ENCODE assay signal across 8 cellular contexts in the genomic region with DNA sequence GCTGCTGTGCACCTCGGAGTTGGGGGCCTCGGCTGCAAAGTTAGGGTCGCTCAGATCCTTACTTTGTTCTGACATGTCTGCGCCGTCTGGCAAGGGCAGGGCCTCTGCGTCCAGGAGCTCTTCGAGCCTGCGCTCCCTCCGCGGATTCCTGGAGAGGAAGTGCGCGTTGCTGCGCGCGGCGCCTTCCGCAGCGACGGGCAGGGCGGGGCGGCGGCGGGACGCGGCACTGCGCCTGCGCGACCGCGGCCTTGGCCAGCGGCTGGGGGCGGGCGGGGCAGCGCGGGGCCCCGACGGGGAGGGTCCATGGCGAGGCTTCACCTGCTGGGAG. TPM values are rescaled to one million over a fixed set of nuclear protein-coding genes. Genes with fewer than 3 reads are reported as not detected.
A peak's percentile ranks its signal among the peaks of the same experiment; 100 is the strongest.
DNase-seq lines count a peak whose midpoint lies in the region; ATAC-seq, FAIRE-seq and TF ChIP-seq lines count a peak whose summit lies in the region.

A gene with protein sequence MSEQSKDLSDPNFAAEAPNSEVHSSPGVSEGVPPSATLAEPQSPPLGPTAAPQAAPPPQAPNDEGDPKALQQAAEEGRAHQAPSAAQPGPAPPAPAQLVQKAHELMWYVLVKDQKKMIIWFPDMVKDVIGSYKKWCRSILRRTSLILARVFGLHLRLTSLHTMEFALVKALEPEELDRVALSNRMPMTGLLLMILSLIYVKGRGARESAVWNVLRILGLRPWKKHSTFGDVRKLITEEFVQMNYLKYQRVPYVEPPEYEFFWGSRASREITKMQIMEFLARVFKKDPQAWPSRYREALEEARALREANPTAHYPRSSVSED (minus strand): TSS at position 163 of the 328 bp plus-strand sequence. CDS start 88 bp downstream, at position 75.

- peaks cover 3% of the 10 kb centered on the region for H3K36me3 Mint-ChIP-seq in type B pancreatic cell

- H2AFZ ChIP-seq in HepG2 (ENCODE audit: low read length), result no peak within 1 kb of the TSS
- H2AFZ ChIP-seq in endothelial cell of umbilical vein (ENCODE audit: low read depth, low read length), result peak within 1 kb of the TSS; percentile 56

- CTCF ChIA-PET in HepG2 (lab: Yijun Ruan, JAX; ENCODE audit: low intra/inter-chr PET ratio, low total read pairs), result no interaction called here
- CTCF ChIA-PET in endothelial cell of umbilical vein (lab: Charles Lee), result no interaction called here

- FAIRE-seq in HepG2 (lab: Jason Lieb, UNC) (no peak), endothelial cell of umbilical vein (lab: Jason Lieb, UNC) (no peak)

- TF ChIP-seq RAD21 in liver (IDR thresholded peaks at IDR 0.05), result no peak
- no peak for TF ChIP-seq RAD21 in HepG2 (CRISPR knock-in tag; IDR thresholded peaks at IDR 0.05)

- in situ Hi-C loops in HepG2 (cut with HindIII; ENCODE audit: extremely low pct_ligation_motif_present, low pct_unique_long_range_greater_than_20kb), result no loop called here

- H3K4me2 ChIP-seq in HepG2 (ENCODE audit: low read depth, low read length) (no peak within 1 kb of the TSS), endothelial cell of umbilical vein (ENCODE audit: insufficient read depth, low read length) (peak within 1 kb of the TSS; percentile 46)

- H3K27me3 ChIP-seq in liver (ENCODE audit: control insufficient read depth in 4 of 4, insufficient read depth in 4 of 4, low read length in 3 of 4) (peaks cover 0 to 2% (median 0%) of the 10 kb centered on the region in 4 donors), HepG2 (ENCODE audit: control insufficient read depth in 1 of 2, insufficient read depth in 2 of 2, low read length in 2 of 2) (no peaks in the 10 kb centered on the region), endothelial cell of umbilical vein (ENCODE audit: control insufficient read depth in 2 of 2, insufficient read depth in 2 of 2, low read length in 2 of 2) (no peaks in the 10 kb centered on the region)

- DNase-seq in HepG2 (ENCODE audit: low spot score), result no peak
- peak; percentile 3 for DNase-seq in endothelial cell of umbilical vein (ENCODE audit: low read depth, low spot score)
- DNase-seq in type B pancreatic cell (ENCODE audit: extremely low spot score, unreplicated experiment), result peak; percentile 77
- DNase-seq in activated effector memory CD4-positive, alpha-beta T cell treated with anti-CD3 and anti-CD28 coated beads, Interleukin-2, amount 50 U/mL, for 16 hours, result no peak

- peak within 1 kb of the TSS in 2 of 3 donors; percentile 21 to 37 for H3K4me3 ChIP-seq in liver (ENCODE audit: low read depth in 1 of 3, low read length in 3 of 3)
- no peak within 1 kb of the TSS for H3K4me3 ChIP-seq in HepG2 (replicated peaks in 1 of 3; ENCODE audit: insufficient read depth in 1 of 3, low read depth in 2 of 3, low read length in 3 of 3)
- H3K4me3 ChIP-seq in endothelial cell of umbilical vein (replicated peaks in 1 of 3; ENCODE audit: insufficient read depth in 1 of 3, low read depth in 1 of 3, low read length in 3 of 3), result peak within 1 kb of the TSS in 1 of 3 experiments; percentile 39
- peak within 1 kb of the TSS; percentile 48 for H3K4me3 ChIP-seq in mesodermal cell (ENCODE audit: extremely low read depth, insufficient read depth, low read length, poor library complexity, severe bottlenecking)

- H3K9me3 Mint-ChIP-seq in type B pancreatic cell, result peaks cover 6% of the 10 kb centered on the region

- H3K27ac Mint-ChIP-seq in type B pancreatic cell, result peak within 1 kb of the TSS; percentile 16

- dilution Hi-C loops in endothelial cell of umbilical vein (cut with MboI; ENCODE audit: extremely low pct_ligation_motif_present, low sequenced_read_pairs), result no loop called here

- H3K9me1 ChIP-seq in endothelial cell of umbilical vein (replicated peaks; ENCODE audit: control insufficient read depth, extremely low read depth, insufficient read depth, low read length), result no peaks in the 10 kb centered on the region

- H3K4me1 ChIP-seq in liver (ENCODE audit: control insufficient read depth in 4 of 4, insufficient read depth in 4 of 4, low read length in 3 of 4) (no peaks in the 10 kb centered on the region), HepG2 (ENCODE audit: insufficient read depth, low read length) (peaks cover 37% of the 10 kb centered on the region), endothelial cell of umbilical vein (ENCODE audit: control insufficient read depth, extremely low read depth, insufficient read depth, low read length) (no peaks in the 10 kb centered on the region), mesodermal cell (ENCODE audit: control insufficient read depth, insufficient read depth, low read length, poor library complexity, severe bottlenecking) (no peaks in the 10 kb centered on the region)

- H3K27me3 Mint-ChIP-seq in type B pancreatic cell, result no peaks in the 10 kb centered on the region

- H3K9me3 ChIP-seq in liver (ENCODE audit: control insufficient read depth in 4 of 4, low read length in 3 of 4) (no peaks in the 10 kb centered on the region), HepG2 (ENCODE audit: low read length) (no peaks in the 10 kb centered on the region), endothelial cell of umbilical vein (replicated peaks; ENCODE audit: control insufficient read depth, insufficient read depth, low read length) (no peaks in the 10 kb centered on the region), mesodermal cell (ENCODE audit: control insufficient read depth, low read length) (peaks cover 9% of the 10 kb centered on the region)

- ATAC-seq in HepG2 (no peak), GM21576 (IDR thresholded peaks at IDR 0.05; ENCODE audit: unreplicated experiment) (no peak), GM21619 (IDR thresholded peaks at IDR 0.05; ENCODE audit: unreplicated experiment) (no peak)

- H3K9ac ChIP-seq in liver (ENCODE audit: low read depth in 1 of 2, low read length in 2 of 2), result no peak within 1 kb of the TSS
- no peak within 1 kb of the TSS for H3K9ac ChIP-seq in HepG2 (ENCODE audit: insufficient read depth, low read depth, low read length)
- no peak within 1 kb of the TSS for H3K9ac ChIP-seq in endothelial cell of umbilical vein (replicated peaks; ENCODE audit: extremely low read depth, insufficient read depth, low read length)

- BruUV-seq in HepG2 (replicated peaks; lab: Mats Ljungman, UMichigan), result no TSS peak
- BruUV-seq in endothelial cell of umbilical vein (replicated peaks; lab: Mats Ljungman, UMichigan), result no TSS peak

- POLR2A ChIA-PET in HepG2 (lab: Yijun Ruan, JAX) (no interaction called here), endothelial cell of umbilical vein (lab: Charles Lee) (no interaction called here)

- H3K27ac ChIP-seq in liver (ENCODE audit: low read depth in 1 of 2, low read length in 2 of 2) (no peak within 1 kb of the TSS), HepG2 (ENCODE audit: extremely low read length, insufficient read depth, low read length) (no peak within 1 kb of the TSS), endothelial cell of umbilical vein (ENCODE audit: insufficient read depth, low read depth, low read length) (no peak within 1 kb of the TSS), mesodermal cell (ENCODE audit: low read depth, low read length, severe bottlenecking) (no peak within 1 kb of the TSS)

- no peak for TF ChIP-seq CTCF in liver (IDR thresholded peaks at IDR 0.05; ENCODE audit: low read depth, low read length, missing input control)
- no peak for TF ChIP-seq CTCF in HepG2 (CRISPR knock-in tag; IDR thresholded peaks at IDR 0.05)
- no peak for TF ChIP-seq CTCF in endothelial cell of umbilical vein (IDR thresholded peaks at IDR 0.05; ENCODE audit: extremely low read depth in 1 of 2, insufficient read depth in 1 of 2, low read depth in 1 of 2, low read length in 2 of 2)
- no peak for TF ChIP-seq CTCF in type B pancreatic cell (conservative IDR thresholded peaks at IDR 0.05)

- no peak for TF ChIP-seq EP300 in HepG2 (IDR thresholded peaks at IDR 0.05; ENCODE audit: low read depth in 2 of 2, low read length in 2 of 2)
- no peak for TF ChIP-seq EP300 in HepG2 (CRISPR knock-in tag; IDR thresholded peaks at IDR 0.05; ENCODE audit: borderline replicate concordance)

- peak within 1 kb of the TSS; percentile 85 for H3K4me3 Mint-ChIP-seq in type B pancreatic cell

- TF ChIP-seq POLR2A in HepG2 (IDR thresholded peaks at IDR 0.05; ENCODE audit: insufficient read depth in 1 of 2, low read depth in 2 of 2, low read length in 2 of 2), result no peak
- TF ChIP-seq POLR2A in endothelial cell of umbilical vein (IDR thresholded peaks at IDR 0.05; ENCODE audit: low read depth, low read length), result no peak

- H4K20me1 ChIP-seq in HepG2 (ENCODE audit: insufficient read depth, low read length) (no peaks in the 10 kb centered on the region), endothelial cell of umbilical vein (replicated peaks; ENCODE audit: control insufficient read depth, extremely low read depth, insufficient read depth, low read length) (no peaks in the 10 kb centered on the region)

- whole genome bisulfite sequencing in liver, result 27% methylated on average over 38 of the region's 38 CpGs
- 88% methylated on average over 33 of the region's 38 CpGs for WGBS in HepG2 (ENCODE audit: low lambda C conversion rate)
- 55 to 59% methylated on average over 31 to 36 of the region's 38 CpGs for WGBS in mesodermal cell (ENCODE audit: insufficient coverage in 2 of 2), 2 experiments

- peaks cover 12% of the 10 kb centered on the region for H3K4me1 Mint-ChIP-seq in type B pancreatic cell (ENCODE audit: unreplicated experiment)

- H3K36me3 ChIP-seq in liver (ENCODE audit: control insufficient read depth in 4 of 4, insufficient read depth in 3 of 4, low read depth in 1 of 4, low read length in 3 of 4), result no peaks in the 10 kb centered on the region
- no peaks in the 10 kb centered on the region for H3K36me3 ChIP-seq in HepG2 (replicated peaks in 1 of 2; ENCODE audit: control insufficient read depth in 1 of 2, insufficient read depth in 2 of 2, low read length in 2 of 2)
- no peaks in the 10 kb centered on the region for H3K36me3 ChIP-seq in endothelial cell of umbilical vein (ENCODE audit: control insufficient read depth in 2 of 2, extremely low read depth in 1 of 2, insufficient read depth in 2 of 2, low read length in 2 of 2)
- H3K36me3 ChIP-seq in mesodermal cell (ENCODE audit: control insufficient read depth, insufficient read depth, low read length), result no peaks in the 10 kb centered on the region

- no peaks in the 10 kb centered on the region for H3K79me2 ChIP-seq in HepG2 (ENCODE audit: insufficient read depth, low read length)
- no peaks in the 10 kb centered on the region for H3K79me2 ChIP-seq in endothelial cell of umbilical vein (ENCODE audit: control insufficient read depth, insufficient read depth, low read length)

- intact Hi-C loops in HepG2 (cut with micrococcal nuclease; ENCODE audit: unreplicated experiment) (no loop called here), endothelial cell of umbilical vein (cut with micrococcal nuclease) (no loop called here)

RNA-seq across cellular contexts. Expression of the gene that starts here (rescaled TPM):
- total RNA-seq in liver, result 10 to 100 TPM in 1 of 2 donors, 1 to 10 TPM in 1; 3.8 to 37.2 TPM
- 1 to 10 TPM; 3.2 to 4.1 TPM for polyA plus RNA-seq in liver
- total RNA-seq in HepG2 (2016; rRNA removed; fragmentation: Illumina TruSeq; extraction: Trizol), result not detected in 2 replicates
- not detected in 2 replicates for total RNA-seq in HepG2 (2016; cell fraction: cytosol; rRNA removed; fragmentation: Illumina TruSeq; extraction: Trizol; ENCODE audit: low read depth)
- total RNA-seq in HepG2 (2016; cell fraction: insoluble cytoplasmic fraction; rRNA removed; fragmentation: Illumina TruSeq; extraction: Trizol), result not detected in 2 replicates
- total RNA-seq in HepG2 (2016; cell fraction: membrane; rRNA removed; fragmentation: Illumina TruSeq; extraction: Trizol), result not detected in 2 replicates
- not detected in 2 replicates for total RNA-seq in HepG2 (2016; cell fraction: nucleus; rRNA removed; fragmentation: Illumina TruSeq; extraction: Trizol)
- polyA plus RNA-seq in HepG2 (2011; rRNA removed), result 0.03 TPM in 1 of 2 replicates, not detected in the other
- polyA plus RNA-seq in HepG2 (2011; cell fraction: cytosol; rRNA removed), result not detected in 2 replicates
- polyA plus RNA-seq in HepG2 (2011; cell fraction: nucleus; rRNA removed), result 0.21 and 0.23 TPM in 2 replicates
- polyA plus RNA-seq in HepG2 (2012), result not detected in 2 replicates
- polyA plus RNA-seq in HepG2 (2016; cell fraction: cytosol; fragmentation: Illumina TruSeq; extraction: Trizol; ENCODE audit: low read depth), result not detected in 2 replicates
- polyA plus RNA-seq in HepG2 (2016; cell fraction: insoluble cytoplasmic fraction; fragmentation: Illumina TruSeq; extraction: Trizol; ENCODE audit: low read depth), result not detected in 2 replicates
- not detected in 2 replicates for polyA plus RNA-seq in HepG2 (2016; cell fraction: membrane; fragmentation: Illumina TruSeq; extraction: Trizol; ENCODE audit: low read depth)
- polyA plus RNA-seq in HepG2 (2016; cell fraction: nucleus; fragmentation: Illumina TruSeq; extraction: Trizol; ENCODE audit: insufficient read depth, low read depth), result not detected in 2 replicates
- polyA minus RNA-seq in HepG2 (2011; rRNA and poly(A)+ RNA removed; ENCODE audit: low replicate concordance), result not detected in 2 replicates
- polyA minus RNA-seq in HepG2 (2011; cell fraction: cytosol; rRNA and poly(A)+ RNA removed), result not detected in 2 replicates
- polyA minus RNA-seq in HepG2 (2011; cell fraction: nucleus; rRNA and poly(A)+ RNA removed), result not detected in 2 replicates
- total RNA-seq in endothelial cell of umbilical vein, result 19.0 and 19.2 TPM in 2 replicates
- polyA plus RNA-seq in endothelial cell of umbilical vein, result 23.1 and 26.7 TPM in 2 replicates
- 10.2 and 15.1 TPM in 2 replicates for polyA plus RNA-seq in endothelial cell of umbilical vein (2011; cell fraction: cytosol; rRNA removed)
- polyA plus RNA-seq in endothelial cell of umbilical vein (2011; cell fraction: nucleus; rRNA removed), result 3.7 and 4.7 TPM in 2 replicates
- polyA plus RNA-seq in endothelial cell of umbilical vein (2012), result 0.25 and 1.4 TPM in 2 replicates
- 5.3 and 7.2 TPM in 2 replicates for polyA minus RNA-seq in endothelial cell of umbilical vein
- not detected for polyA minus RNA-seq in endothelial cell of umbilical vein (2011; cell fraction: cytosol; rRNA and poly(A)+ RNA removed)
- 1.5 and 1.7 TPM in 2 replicates for polyA minus RNA-seq in endothelial cell of umbilical vein (2011; cell fraction: nucleus; rRNA and poly(A)+ RNA removed)
- 59.1 TPM for polyA plus RNA-seq in mesodermal cell (2013, experiment 1 of 2)
- polyA plus RNA-seq in mesodermal cell (2013, experiment 2 of 2), result 48.5 TPM
- total RNA-seq in type B pancreatic cell (ENCODE audit: low replicate concordance), result 38.4 and 72.7 TPM in 2 replicates

Comparison
In these comparisons a context has a peak if more than half of its experiments do, and no peak if none do; other contexts are left out.
1. RNA of the gene that starts here (total RNA-seq): 38.4 to 72.7 TPM in type B pancreatic cell, 3.8 to 37.2 TPM in liver and 19.0 to 19.2 TPM in endothelial cell of umbilical vein; not detected in HepG2; every median in the first group is over 4 times any median in the second.
2. H3K4me3 ChIP-seq: peak in liver (2 of 3) and mesodermal cell (single experiment); none in HepG2 (0 of 3).
3. DNase-seq: peak in endothelial cell of umbilical vein (single experiment) and type B pancreatic cell (single experiment); none in HepG2 (single experiment) and activated effector memory CD4-positive, alpha-beta T cell treated with anti-CD3 and anti-CD28 coated beads, Interleukin-2, amount 50 U/mL, for 16 hours (single experiment).